Comparison of ENCODE assay signal across 3 cellular contexts in genomic region chr9:37632479-37632878, GRCh38.
TF ChIP-seq lines count a peak whose summit lies in the region.

No MANE protein-coding gene starts in this region.

TF ChIP-seq in A549, 52 proteins besides CTCF, POLR2A, EP300 and RAD21:
- TF ChIP-seq USF2 (IDR thresholded peaks at IDR 0.05) (peak; percentile 23; the same call in 1 of the 2 replicates), PHF8 (IDR thresholded peaks at IDR 0.05; ENCODE audit: borderline replicate concordance, low read depth) (no peak)
TF ChIP-seq in A549: peak in this region for 1.

TF ChIP-seq in IMR-90, 13 proteins besides CTCF, POLR2A, EP300 and RAD21:
- TF ChIP-seq USF2 (IDR thresholded peaks at IDR 0.05; ENCODE audit: low read depth, low read length) (peak; percentile 73), MXI1 (IDR thresholded peaks at IDR 0.05; ENCODE audit: borderline replicate concordance, low read depth, low read length) (no peak), CHD1 (IDR thresholded peaks at IDR 0.05; ENCODE audit: low read depth, low read length) (no peak), RCOR1 (IDR thresholded peaks at IDR 0.05; ENCODE audit: insufficient replicate concordance, low read length) (no peak), NFE2L2 (IDR thresholded peaks at IDR 0.05; ENCODE audit: low read depth, low read length) (no peak), FOS (IDR thresholded peaks at IDR 0.05; ENCODE audit: low read depth, low read length) (no peak)

TF ChIP-seq in K562, 482 proteins besides CTCF, POLR2A, EP300 and RAD21:
- TF ChIP-seq GTF2A2 (tag; IDR thresholded peaks at IDR 0.05) (no peak), FOS (IDR thresholded peaks at IDR 0.05; ENCODE audit: extremely low read depth, insufficient read length) (peak; percentile 40), THRA (IDR thresholded peaks at IDR 0.05) (no peak), LARP7 (IDR thresholded peaks at IDR 0.05) (no peak), USF1 (CRISPR knock-in tag; IDR thresholded peaks at IDR 0.05) (peak; percentile 85), NFYB (IDR thresholded peaks at IDR 0.05; ENCODE audit: extremely low read depth, insufficient read length) (peak; percentile 89), USF2 (CRISPR knock-in tag; IDR thresholded peaks at IDR 0.05) (peak; percentile 93), RBM25 (IDR thresholded peaks at IDR 0.05; ENCODE audit: low read depth, low read length, severe bottlenecking) (peak; percentile 69), STAT6 (CRISPR knock-in tag; IDR thresholded peaks at IDR 0.05) (no peak), RAD51 (IDR thresholded peaks at IDR 0.05; ENCODE audit: borderline replicate concordance, low read depth) (peak; percentile 81)
